Comparison of ENCODE assay signal across 1 cellular context in genomic region chr2:223944704-223945531, GRCh38.
TF ChIP-seq lines count a peak whose summit lies in the region.

Gene WDFY1, minus strand, starts transcription at chr2:223945335. Its CDS starts 51 bp downstream, at chr2:223945284.

TF ChIP-seq in GM12878, 131 proteins besides CTCF, POLR2A, EP300 and RAD21 (continued from another document):
- peak; percentile 62; the same call in 1 of the 2 replicates for TF ChIP-seq CREB1 (IDR thresholded peaks at IDR 0.05; ENCODE audit: low read depth)
- no peak for TF ChIP-seq SKIL (IDR thresholded peaks at IDR 0.05; ENCODE audit: low read depth, poor library complexity, severe bottlenecking)
